ENCODE assay signal across 1 cellular context in the genomic region with DNA sequence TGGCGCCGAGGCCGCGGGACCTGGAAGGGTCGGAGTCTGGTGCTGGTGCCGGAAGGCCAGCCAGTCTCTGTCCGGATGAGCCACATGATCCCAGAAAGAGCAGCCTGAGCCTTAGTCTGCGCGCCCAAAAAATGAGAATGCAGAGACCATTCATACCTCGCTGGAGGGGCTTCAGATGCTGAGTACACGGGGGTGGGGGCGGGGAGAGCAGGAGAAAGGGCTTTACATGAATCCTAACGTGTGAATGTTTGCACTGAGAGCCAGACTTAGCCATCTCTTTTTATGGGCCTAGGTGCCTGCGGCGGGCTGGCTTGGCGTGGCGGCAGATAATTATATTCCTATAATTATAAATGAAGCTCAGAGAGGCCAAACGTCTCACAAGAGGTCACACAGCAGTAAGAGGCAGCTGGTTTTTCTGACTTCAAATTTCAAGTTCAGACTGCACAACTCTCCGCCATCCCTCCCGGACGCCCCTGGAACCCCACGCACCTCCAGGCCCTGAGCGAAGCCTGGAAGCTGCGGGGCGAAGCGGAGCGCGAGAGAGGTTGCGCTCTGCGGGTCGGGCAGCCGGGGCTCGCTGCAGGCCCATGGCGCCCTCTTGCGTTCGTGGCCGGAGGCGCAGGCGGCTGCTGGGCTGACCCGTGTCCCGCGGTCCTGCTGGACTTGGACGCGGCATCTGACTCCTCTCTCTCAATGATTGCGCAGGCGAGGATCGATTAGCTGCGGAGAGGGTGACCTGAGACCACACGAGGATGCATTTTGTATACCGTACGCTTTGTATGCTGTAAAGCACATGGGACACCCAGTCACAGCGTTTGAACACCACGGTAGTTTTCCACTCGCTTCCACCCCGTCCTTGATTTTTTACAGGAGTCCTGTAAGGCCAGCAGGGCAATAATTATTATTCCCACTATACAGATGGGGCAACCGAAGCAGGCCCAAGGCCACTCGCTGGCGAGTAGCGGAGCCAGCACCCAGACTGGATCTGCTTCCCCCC.
TF ChIP-seq lines count a peak whose summit lies in the region.

No MANE protein-coding gene starts in this region.

TF ChIP-seq in K562, 482 proteins besides CTCF, POLR2A, EP300 and RAD21 (continued from another document):
- TF ChIP-seq, protein P1, sequence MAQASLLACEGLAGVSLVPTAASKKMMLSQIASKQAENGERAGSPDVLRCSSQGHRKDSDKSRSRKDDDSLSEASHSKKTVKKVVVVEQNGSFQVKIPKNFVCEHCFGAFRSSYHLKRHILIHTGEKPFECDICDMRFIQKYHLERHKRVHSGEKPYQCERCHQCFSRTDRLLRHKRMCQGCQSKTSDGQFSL (CRISPR knock-in tag; IDR thresholded peaks at IDR 0.05): no peak
- TF ChIP-seq, protein P1 (tag; IDR thresholded peaks at IDR 0.05): 0 out of 4 replicates have a peak, but pooled peaks of 1 of the 2 experiments have one; percentile 26
- TF ChIP-seq PTTG1 (tag; IDR thresholded peaks at IDR 0.05; ENCODE audit: low read depth) (no peak), CXXC5 (CRISPR knock-in tag; IDR thresholded peaks at IDR 0.05) (peak; percentile 55), KLF16 (IDR thresholded peaks at IDR 0.05) (peak; percentile 15; the same call in 1 of the 2 replicates), ZNF696 (CRISPR knock-in tag; conservative IDR thresholded peaks at IDR 0.05) (no peak), U2AF1 (optimal IDR thresholded peaks at IDR 0.05; ENCODE audit: low read depth, low read length) (peak; percentile 43), BCOR (IDR thresholded peaks at IDR 0.05) (peak; percentile 99), BHLHE40 (IDR thresholded peaks at IDR 0.05; ENCODE audit: low read length) (0 out of 2 replicates have a peak, but pooled peaks have one; percentile 21), MCM7 (IDR thresholded peaks at IDR 0.05) (no peak), RCOR1 (IDR thresholded peaks at IDR 0.05; ENCODE audit: borderline replicate concordance in 1 of 2, low read depth in 2 of 2, low read length in 2 of 2) (peak in 1 of 2 experiments; percentile 69; a peak in 2 of 4 replicates), KDM1A (IDR thresholded peaks at IDR 0.05) (peak in 1 of 2 experiments; percentile 93), NRF1 (conservative IDR thresholded peaks at IDR 0.05 in 1 of 2, IDR thresholded peaks at IDR 0.05 in 1 of 2) (peak; percentile 15 to 38; a peak in 2 of 4 replicates), DIDO1 (tag; IDR thresholded peaks at IDR 0.05; ENCODE audit: low read depth) (no peak), NFRKB (IDR thresholded peaks at IDR 0.05; ENCODE audit: low read depth) (no peak), ZFP36 (IDR thresholded peaks at IDR 0.05; ENCODE audit: low read depth, low read length, partially characterized antibody) (peak; percentile 93), BRD9 (IDR thresholded peaks at IDR 0.05; ENCODE audit: low read depth, partially characterized antibody) (peak; percentile 57), SMC3 (conservative IDR thresholded peaks at IDR 0.05; ENCODE audit: insufficient read depth, low read depth, low read length) (peak; percentile 95), CC2D1A (IDR thresholded peaks at IDR 0.05) (peak; percentile 30; the same call in 1 of the 2 replicates), JUND (IDR thresholded peaks at IDR 0.05; ENCODE audit: borderline replicate concordance, low read depth, low read length) (0 out of 2 replicates have a peak, but pooled peaks have one; percentile 27), JUND (tag; IDR thresholded peaks at IDR 0.05; ENCODE audit: borderline replicate concordance, low read depth, low read length) (no peak), ESRRA (IDR thresholded peaks at IDR 0.05; ENCODE audit: borderline replicate concordance, low read depth) (peak; percentile 66; the same call in 1 of the 2 replicates), CBX1 (IDR thresholded peaks at IDR 0.05; ENCODE audit: low read depth) (peak; percentile 84; the same call in 1 of the 2 replicates), RB1 (IDR thresholded peaks at IDR 0.05; ENCODE audit: low read depth) (peak; percentile 87), FIP1L1 (IDR thresholded peaks at IDR 0.05; ENCODE audit: low read depth, low read length, poor library complexity, severe bottlenecking) (peak; percentile 26), POLR2AphosphoS2 (IDR thresholded peaks at IDR 0.05; ENCODE audit: low read length) (no peak), ZFX (CRISPR knock-in tag; IDR thresholded peaks at IDR 0.05) (0 out of 2 replicates have a peak, but pooled peaks have one; percentile 32), HDAC2 (IDR thresholded peaks at IDR 0.05) (peak; percentile 89), ATF1 (CRISPR knock-in tag; IDR thresholded peaks at IDR 0.05) (no peak), ATF1 (tag; IDR thresholded peaks at IDR 0.05) (peak; percentile 42; the same call in 1 of the 2 replicates), CHD4 (IDR thresholded peaks at IDR 0.05; ENCODE audit: insufficient read depth, insufficient replicate concordance, low read depth, low read length, poor library complexity, severe bottlenecking) (peak; percentile 45), ADNP (tag; IDR thresholded peaks at IDR 0.05) (peak; percentile 83), ZNF316 (IDR thresholded peaks at IDR 0.05) (0 out of 2 replicates have a peak, but pooled peaks have one; percentile 17), ZNF707 (CRISPR knock-in tag; conservative IDR thresholded peaks at IDR 0.05) (no peak), DACH1 (IDR thresholded peaks at IDR 0.05; ENCODE audit: partially characterized antibody) (peak; percentile 16), PHF20 (IDR thresholded peaks at IDR 0.05; ENCODE audit: partially characterized antibody) (no peak), YY1 (IDR thresholded peaks at IDR 0.05; ENCODE audit: borderline replicate concordance in 1 of 3, control insufficient read depth in 1 of 3, extremely low read depth in 1 of 3, insufficient read depth in 3 of 3, insufficient read length in 1 of 3, insufficient replicate concordance in 2 of 3, low read depth in 1 of 3, low read length in 2 of 3) (peak in 2 of 3 experiments; percentile 14 to 50), MAZ (CRISPR knock-in tag; conservative IDR thresholded peaks at IDR 0.05 in 1 of 2, IDR thresholded peaks at IDR 0.05 in 1 of 2) (0 out of 4 replicates have a peak, but pooled peaks of 1 of the 2 experiments have one; percentile 24), EP400 (IDR thresholded peaks at IDR 0.05) (no peak), SIX5 (IDR thresholded peaks at IDR 0.05; ENCODE audit: borderline replicate concordance in 1 of 2, insufficient read depth in 1 of 2, low read depth in 1 of 2, low read length in 2 of 2) (no peak)
- TF ChIP-seq, protein P2, sequence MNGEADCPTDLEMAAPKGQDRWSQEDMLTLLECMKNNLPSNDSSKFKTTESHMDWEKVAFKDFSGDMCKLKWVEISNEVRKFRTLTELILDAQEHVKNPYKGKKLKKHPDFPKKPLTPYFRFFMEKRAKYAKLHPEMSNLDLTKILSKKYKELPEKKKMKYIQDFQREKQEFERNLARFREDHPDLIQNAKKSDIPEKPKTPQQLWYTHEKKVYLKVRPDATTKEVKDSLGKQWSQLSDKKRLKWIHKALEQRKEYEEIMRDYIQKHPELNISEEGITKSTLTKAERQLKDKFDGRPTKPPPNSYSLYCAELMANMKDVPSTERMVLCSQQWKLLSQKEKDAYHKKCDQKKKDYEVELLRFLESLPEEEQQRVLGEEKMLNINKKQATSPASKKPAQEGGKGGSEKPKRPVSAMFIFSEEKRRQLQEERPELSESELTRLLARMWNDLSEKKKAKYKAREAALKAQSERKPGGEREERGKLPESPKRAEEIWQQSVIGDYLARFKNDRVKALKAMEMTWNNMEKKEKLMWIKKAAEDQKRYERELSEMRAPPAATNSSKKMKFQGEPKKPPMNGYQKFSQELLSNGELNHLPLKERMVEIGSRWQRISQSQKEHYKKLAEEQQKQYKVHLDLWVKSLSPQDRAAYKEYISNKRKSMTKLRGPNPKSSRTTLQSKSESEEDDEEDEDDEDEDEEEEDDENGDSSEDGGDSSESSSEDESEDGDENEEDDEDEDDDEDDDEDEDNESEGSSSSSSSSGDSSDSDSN (IDR thresholded peaks at IDR 0.05; ENCODE audit: borderline replicate concordance in 1 of 2, low read depth in 2 of 2, low read length in 2 of 2): 0 out of 4 replicates have a peak, but pooled peaks of 1 of the 2 experiments have one; percentile 54
- TF ChIP-seq, protein P3, sequence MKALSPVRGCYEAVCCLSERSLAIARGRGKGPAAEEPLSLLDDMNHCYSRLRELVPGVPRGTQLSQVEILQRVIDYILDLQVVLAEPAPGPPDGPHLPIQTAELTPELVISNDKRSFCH (CRISPR knock-in tag; IDR thresholded peaks at IDR 0.05): no peak
- TF ChIP-seq, protein P3 (tag; IDR thresholded peaks at IDR 0.05): peak; percentile 44; the same call in 1 of the 2 replicates
- TF ChIP-seq, protein P4, sequence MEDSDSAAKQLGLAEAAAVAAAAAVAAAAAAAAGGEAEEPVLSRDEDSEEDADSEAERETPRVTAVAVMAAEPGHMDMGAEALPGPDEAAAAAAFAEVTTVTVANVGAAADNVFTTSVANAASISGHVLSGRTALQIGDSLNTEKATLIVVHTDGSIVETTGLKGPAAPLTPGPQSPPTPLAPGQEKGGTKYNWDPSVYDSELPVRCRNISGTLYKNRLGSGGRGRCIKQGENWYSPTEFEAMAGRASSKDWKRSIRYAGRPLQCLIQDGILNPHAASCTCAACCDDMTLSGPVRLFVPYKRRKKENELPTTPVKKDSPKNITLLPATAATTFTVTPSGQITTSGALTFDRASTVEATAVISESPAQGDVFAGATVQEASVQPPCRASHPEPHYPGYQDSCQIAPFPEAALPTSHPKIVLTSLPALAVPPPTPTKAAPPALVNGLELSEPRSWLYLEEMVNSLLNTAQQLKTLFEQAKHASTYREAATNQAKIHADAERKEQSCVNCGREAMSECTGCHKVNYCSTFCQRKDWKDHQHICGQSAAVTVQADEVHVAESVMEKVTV (CRISPR knock-in tag; IDR thresholded peaks at IDR 0.05): peak; percentile 84
- TF ChIP-seq, protein P5, sequence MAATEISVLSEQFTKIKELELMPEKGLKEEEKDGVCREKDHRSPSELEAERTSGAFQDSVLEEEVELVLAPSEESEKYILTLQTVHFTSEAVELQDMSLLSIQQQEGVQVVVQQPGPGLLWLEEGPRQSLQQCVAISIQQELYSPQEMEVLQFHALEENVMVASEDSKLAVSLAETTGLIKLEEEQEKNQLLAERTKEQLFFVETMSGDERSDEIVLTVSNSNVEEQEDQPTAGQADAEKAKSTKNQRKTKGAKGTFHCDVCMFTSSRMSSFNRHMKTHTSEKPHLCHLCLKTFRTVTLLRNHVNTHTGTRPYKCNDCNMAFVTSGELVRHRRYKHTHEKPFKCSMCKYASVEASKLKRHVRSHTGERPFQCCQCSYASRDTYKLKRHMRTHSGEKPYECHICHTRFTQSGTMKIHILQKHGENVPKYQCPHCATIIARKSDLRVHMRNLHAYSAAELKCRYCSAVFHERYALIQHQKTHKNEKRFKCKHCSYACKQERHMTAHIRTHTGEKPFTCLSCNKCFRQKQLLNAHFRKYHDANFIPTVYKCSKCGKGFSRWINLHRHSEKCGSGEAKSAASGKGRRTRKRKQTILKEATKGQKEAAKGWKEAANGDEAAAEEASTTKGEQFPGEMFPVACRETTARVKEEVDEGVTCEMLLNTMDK (IDR thresholded peaks at IDR 0.05; ENCODE audit: borderline replicate concordance, insufficient read depth, low read depth, low read length, poor library complexity, severe bottlenecking): peak; percentile 58
- TF ChIP-seq, protein P6, sequence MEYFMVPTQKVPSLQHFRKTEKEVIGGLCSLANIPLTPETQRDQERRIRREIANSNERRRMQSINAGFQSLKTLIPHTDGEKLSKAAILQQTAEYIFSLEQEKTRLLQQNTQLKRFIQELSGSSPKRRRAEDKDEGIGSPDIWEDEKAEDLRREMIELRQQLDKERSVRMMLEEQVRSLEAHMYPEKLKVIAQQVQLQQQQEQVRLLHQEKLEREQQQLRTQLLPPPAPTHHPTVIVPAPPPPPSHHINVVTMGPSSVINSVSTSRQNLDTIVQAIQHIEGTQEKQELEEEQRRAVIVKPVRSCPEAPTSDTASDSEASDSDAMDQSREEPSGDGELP (CRISPR knock-in tag; IDR thresholded peaks at IDR 0.05; ENCODE audit: borderline replicate concordance): peak; percentile 52; the same call in 1 of the 2 replicates
